23 cellular contexts compared by ENCODE assay signal in genomic region chr7:84729284-84729683, GRCh38.
A peak's percentile ranks its signal among the peaks of the same experiment; 100 is the strongest.
DNase-seq lines count a peak whose midpoint lies in the region; ATAC-seq and TF ChIP-seq lines count a peak whose summit lies in the region.
"Had no signal": no experiment of that assay in that cellular context is flagged by ENCODE, and none has a peak within 500 bp of the region (broad histone marks: within the 10 kb centered on the region; RNA-seq: fewer than 3 reads in every experiment).

No MANE protein-coding gene starts in this region.

- H3K27ac ChIP-seq in GM23248: peak overlapping the region; percentile 33
- H3K27ac ChIP-seq: 22Rv1, cardiac muscle cell, HL-60, thyroid gland had no signal

- no peaks in the 10 kb centered on the region for H3K27me3 Mint-ChIP-seq in activated T-helper 17 cell treated with anti-CD3 and anti-CD28 coated beads, Interleukin-2, amount 50 U/mL, for 72 hours
- H3K27me3 Mint-ChIP-seq: activated naive CD8-positive, alpha-beta T cell treated with anti-CD3 and anti-CD28 coated beads for 36 hours had no signal

- H3K27ac Mint-ChIP-seq in activated T-helper 17 cell treated with anti-CD3 and anti-CD28 coated beads, Interleukin-2, amount 50 U/mL, for 72 hours: no peak overlapping the region
- H3K27ac Mint-ChIP-seq: activated naive CD8-positive, alpha-beta T cell treated with anti-CD3 and anti-CD28 coated beads for 36 hours; stimulated activated effector memory CD8-positive, alpha-beta T cell treated with anti-CD3 and anti-CD28 coated beads, Interleukin-12 subunit alpha, Interleukin-12 subunit beta, amount 100 ng/mL, for 72 hours had no signal

- H3K4me3 ChIP-seq in GM23248: no peak overlapping the region
- H3K4me3 ChIP-seq: cardiac muscle cell, thyroid gland had no signal

- H3K9me3 Mint-ChIP-seq in activated T-helper 17 cell treated with anti-CD3 and anti-CD28 coated beads, Interleukin-2, amount 50 U/mL, for 72 hours: peaks cover 7% of the 10 kb centered on the region

- peak overlapping the region; percentile 31 for H3K4me2 ChIP-seq in GM23248 (ENCODE audit: unreplicated experiment)

- TF ChIP-seq CTCF in GM10266 (IDR thresholded peaks at IDR 0.05; ENCODE audit: control insufficient read depth, insufficient read depth, low read depth, missing control alignments): no peak

- no peaks in the 10 kb centered on the region for H4K20me1 ChIP-seq in GM23248 (ENCODE audit: insufficient read depth)

- H3K79me2 ChIP-seq in GM23248 (ENCODE audit: insufficient read depth): no peaks in the 10 kb centered on the region

- DNase-seq in A172 (ENCODE audit: low spot score) (peak; percentile 42), GM23248 (peak; percentile 62), astrocyte of the hippocampus (ENCODE audit: low read depth, low spot score) (peak; percentile 24), glomerular visceral epithelial cell (ENCODE audit: extremely low spot score) (peak; percentile 5), GM10266 (ENCODE audit: extremely low spot score) (no peak)
- DNase-seq: activated CD4-positive, CD25-positive, alpha-beta regulatory T cell; activated CD8-positive, alpha-beta memory T cell treated with anti-CD3 and anti-CD28 coated beads for 24 hours; activated naive CD8-positive, alpha-beta T cell treated with anti-CD3 and anti-CD28 coated beads for 36 hours; effector CD4-positive, alpha-beta T cell; H7; hypothalamus; KBM-7; NCI-H1092 treated with DMSO at 0.1 percent for 48 hours; NCI-H748 treated with DMSO at 0.1 percent for 48 hours; PC-3; thyroid gland had no signal

- no peaks in the 10 kb centered on the region for H3K36me3 ChIP-seq in GM23248 (ENCODE audit: low read depth)
- H3K36me3 ChIP-seq: cardiac muscle cell, thyroid gland had no signal

- peaks cover 22% of the 10 kb centered on the region for H3F3A ChIP-seq in GM23248 (ENCODE audit: insufficient read depth)

- H3K27me3 ChIP-seq in GM23248 (replicated peaks; ENCODE audit: insufficient read depth): no peaks in the 10 kb centered on the region
- H3K27me3 ChIP-seq: cardiac muscle cell, thyroid gland had no signal

- peaks cover 3% of the 10 kb centered on the region for H3K9me3 ChIP-seq in GM23248 (ENCODE audit: low read depth)
- H3K9me3 ChIP-seq: thyroid gland had no signal

- WGBS in GM23248 (ENCODE audit: low coverage in 1 of 2, low lambda C conversion rate in 2 of 2, missing lambda C conversion rate in 2 of 2), 2 experiments: 0 to 4% methylated on average over 1 of the region's 1 CpG

- no peak for ATAC-seq in activated CD4-positive, CD25-positive, alpha-beta regulatory T cell treated with anti-CD3 and anti-CD28 coated beads, Interleukin-2, amount 50 U/mL, for 24 hours
- ATAC-seq in activated T-helper 17 cell treated with anti-CD3 and anti-CD28 coated beads, Interleukin-2, amount 50 U/mL, for 72 hours (replicated peaks): no peak
- ATAC-seq in GM18520 (IDR thresholded peaks at IDR 0.05; ENCODE audit: unreplicated experiment): no peak
- ATAC-seq: PC-3; stimulated activated effector memory CD8-positive, alpha-beta T cell treated with anti-CD3 and anti-CD28 coated beads, Interleukin-12 subunit alpha, Interleukin-12 subunit beta, amount 100 ng/mL, for 72 hours had no signal

- H3K9me2 ChIP-seq in GM23248 (ENCODE audit: insufficient read depth): no peaks in the 10 kb centered on the region

- H3K4me1 ChIP-seq in GM23248 (ENCODE audit: insufficient read depth): peaks cover 15% of the 10 kb centered on the region
- H3K4me1 ChIP-seq: thyroid gland had no signal

- in situ Hi-C loops in GM23248 (cut with MboI): no loop called here

- no peak overlapping the region for H3K4me3 Mint-ChIP-seq in activated T-helper 17 cell treated with anti-CD3 and anti-CD28 coated beads, Interleukin-2, amount 50 U/mL, for 72 hours
- H3K4me3 Mint-ChIP-seq: activated naive CD8-positive, alpha-beta T cell treated with anti-CD3 and anti-CD28 coated beads for 36 hours; stimulated activated effector memory CD8-positive, alpha-beta T cell treated with anti-CD3 and anti-CD28 coated beads, Interleukin-12 subunit alpha, Interleukin-12 subunit beta, amount 100 ng/mL, for 72 hours had no signal

- no peaks in the 10 kb centered on the region for H3K4me1 Mint-ChIP-seq in activated T-helper 17 cell treated with anti-CD3 and anti-CD28 coated beads, Interleukin-2, amount 50 U/mL, for 72 hours
- H3K4me1 Mint-ChIP-seq: activated naive CD8-positive, alpha-beta T cell treated with anti-CD3 and anti-CD28 coated beads for 36 hours; stimulated activated effector memory CD8-positive, alpha-beta T cell treated with anti-CD3 and anti-CD28 coated beads, Interleukin-12 subunit alpha, Interleukin-12 subunit beta, amount 100 ng/mL, for 72 hours had no signal

- H3K9ac ChIP-seq in GM23248: no peak overlapping the region

- H2AFZ ChIP-seq in GM23248: no peak overlapping the region

- H3K36me3 Mint-ChIP-seq in activated T-helper 17 cell treated with anti-CD3 and anti-CD28 coated beads, Interleukin-2, amount 50 U/mL, for 72 hours (ENCODE audit: low read depth): no peaks in the 10 kb centered on the region
- H3K36me3 Mint-ChIP-seq: activated naive CD8-positive, alpha-beta T cell treated with anti-CD3 and anti-CD28 coated beads for 36 hours; stimulated activated effector memory CD8-positive, alpha-beta T cell treated with anti-CD3 and anti-CD28 coated beads, Interleukin-12 subunit alpha, Interleukin-12 subunit beta, amount 100 ng/mL, for 72 hours had no signal
